16 cellular contexts compared by ENCODE assay signal in genomic region chr11:16410479-16410878, GRCh38.
"Had no signal": no experiment of that assay in that cellular context is flagged by ENCODE, and none has a peak within 500 bp of the region (broad histone marks: within the 10 kb centered on the region; RNA-seq: fewer than 3 reads in every experiment).

No MANE protein-coding gene starts in this region.

- DNase-seq: activated CD4-positive, alpha-beta T cell treated with anti-CD3 and anti-CD28 coated beads for 1 hour; activated CD4-positive, alpha-beta T cell treated with anti-CD3 and anti-CD28 coated beads, Interleukin-2, amount 50 U/mL, for 4 hours; activated naive CD4-positive, alpha-beta T cell treated with anti-CD3 and anti-CD28 coated beads, Interleukin-2, amount 10 ng/mL, durations not matched to agents 7 days and 5 days; effector memory CD8-positive, alpha-beta T cell; erythroblast; left colon; naive B cell; pancreas; sigmoid colon; T-helper 1 cell; T1000 had no signal

- FAIRE-seq: pancreas had no signal

- H3K36me3 ChIP-seq: ascending aorta, breast epithelium, pancreas, sigmoid colon, thoracic aorta had no signal

- ATAC-seq: effector memory CD8-positive, alpha-beta T cell; left colon; pancreas; stimulated activated effector memory CD8-positive, alpha-beta T cell treated with anti-CD3 and anti-CD28 coated beads, Interleukin-12 subunit alpha, Interleukin-12 subunit beta, amount 100 ng/mL, for 72 hours had no signal

- H3K9me3 ChIP-seq: ascending aorta, breast epithelium, pancreas, sigmoid colon, thoracic aorta had no signal

- H3K27ac ChIP-seq: ascending aorta, breast epithelium, hepatocyte, pancreas, sigmoid colon, thoracic aorta had no signal

- H3K4me3 ChIP-seq: ascending aorta, breast epithelium, hepatocyte, pancreas, sigmoid colon, thoracic aorta had no signal
